Comparison of ENCODE assay signal across 22 cellular contexts in genomic region chr1:29531596-29531995, GRCh38.
"Had no signal": no experiment of that assay in that cellular context is flagged by ENCODE, and none has a peak within 500 bp of the region (broad histone marks: within the 10 kb centered on the region; RNA-seq: fewer than 3 reads in every experiment).

No MANE protein-coding gene starts in this region.

- H3K27me3 ChIP-seq: ascending aorta, body of pancreas had no signal

- H3K36me3 ChIP-seq: ascending aorta had no signal

- H3K27ac ChIP-seq: ascending aorta, body of pancreas had no signal

- ATAC-seq: activated naive CD4-positive, alpha-beta T cell treated with anti-CD3 and anti-CD28 coated beads, Interleukin-2, amount 50 U/mL, for 72 hours; activated naive CD8-positive, alpha-beta T cell treated with anti-CD3 and anti-CD28 coated beads, Interleukin-2, amount 50 U/mL, for 24 hours; body of pancreas; PC-3 had no signal

- H3K4me3 ChIP-seq: ascending aorta, body of pancreas had no signal

- DNase-seq: activated B cell treated with CpG ODN at 0.5 μM for 24 hours; activated CD4-positive, alpha-beta T cell treated with anti-CD3 and anti-CD28 coated beads for 1 hour; activated CD4-positive, alpha-beta T cell treated with anti-CD3 and anti-CD28 coated beads, Interleukin-2, amount 10 ng/mL, durations not matched to agents 24 days and 14 days; activated CD4-positive, alpha-beta T cell treated with anti-CD3 and anti-CD28 coated beads, Interleukin-2, amount 50 U/mL, for 48 hours; activated naive CD4-positive, alpha-beta T cell treated with Interleukin-2 at 50 U/mL for 16 hours; activated naive CD8-positive, alpha-beta T cell treated with anti-CD3 and anti-CD28 coated beads, Interleukin-2, amount 50 U/mL, for 24 hours; activated T-cell treated with anti-CD3 and anti-CD28 coated beads, Interleukin-2, amount 50 U/mL, for 1 hour; amniotic stem cell; body of pancreas; central memory CD4-positive, alpha-beta T cell; Kasumi-1; KBM-7; NCI-H1105 treated with DMSO at 0.1 percent for 48 hours; NCI-H1436 treated with DMSO at 0.1 percent for 48 hours; NCI-H187; NCI-H2081; NCI-H510A treated with DMSO at 0.1 percent for 48 hours; NCI-H69; PC-3; SHP77 treated with DMSO at 0.1 percent for 48 hours had no signal

- H3K4me1 ChIP-seq: ascending aorta, body of pancreas had no signal
